ENCODE assay signal across 7 cellular contexts in the genomic region with DNA sequence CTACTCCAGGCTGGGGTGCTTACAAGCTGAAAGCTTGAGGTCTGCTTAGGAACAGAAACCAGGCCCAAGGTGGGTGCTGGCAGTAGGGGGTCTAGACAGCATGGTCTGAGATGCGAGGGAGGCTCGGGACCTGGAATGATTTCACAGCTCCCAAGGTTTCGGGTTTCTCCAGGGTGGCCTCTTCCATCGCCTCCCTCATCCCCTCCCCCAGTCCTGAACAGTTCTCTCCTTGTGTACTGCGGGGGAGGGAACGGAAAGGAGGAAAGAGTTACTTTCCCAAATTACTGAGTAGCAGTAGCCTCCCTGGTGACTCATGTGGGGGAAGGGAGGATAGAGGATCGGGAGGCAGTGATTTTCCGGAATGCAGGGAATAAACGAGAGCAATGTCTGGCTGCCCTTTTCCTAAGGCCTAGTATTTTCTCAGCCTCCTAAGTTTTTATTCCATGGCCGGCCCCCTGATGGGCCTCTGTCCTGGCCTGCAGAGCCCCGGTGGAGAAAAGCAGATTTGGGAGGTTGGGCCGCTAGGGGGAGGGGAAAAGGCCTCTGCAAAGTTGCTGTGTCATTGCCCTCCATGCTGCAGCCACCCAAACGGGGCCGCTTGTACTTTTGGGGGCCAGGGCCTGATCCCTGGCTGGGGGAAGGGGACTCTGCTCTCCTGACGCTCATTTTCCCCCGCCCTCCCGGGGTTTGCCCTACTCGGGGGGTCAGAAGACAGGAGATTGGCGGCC.
DNase-seq lines count a peak whose midpoint lies in the region; ATAC-seq and TF ChIP-seq lines count a peak whose summit lies in the region.

No MANE protein-coding gene starts in this region.

- ATAC-seq in HG02763 (IDR thresholded peaks at IDR 0.05; ENCODE audit: unreplicated experiment) = no peak

- H3K27me3 ChIP-seq in WERI-Rb-1 (ENCODE audit: insufficient read depth, low read depth, severe bottlenecking) = no peaks in the 10 kb centered on the region

- TF ChIP-seq CTCF in GM12875 (IDR thresholded peaks at IDR 0.05; ENCODE audit: borderline replicate concordance, insufficient read depth, low read depth, low read length) (peak; percentile 12; the same call in 1 of the 2 replicates), WERI-Rb-1 (IDR thresholded peaks at IDR 0.05; ENCODE audit: low read depth, low read length) (peak; percentile 27; the same call in 1 of the 2 replicates)

- peaks cover 51% of the 10 kb centered on the region for H3K36me3 ChIP-seq in WERI-Rb-1

- H3K27ac ChIP-seq in WERI-Rb-1 (peak overlapping the region; percentile 99), caudate nucleus (ENCODE audit: low read depth, low read length) (peak overlapping the region; percentile 100)

- peak overlapping the region; percentile 70 for H3K4me3 ChIP-seq in GM12875 (ENCODE audit: low read depth, low read length)
- peak overlapping the region; percentile 87 for H3K4me3 ChIP-seq in WERI-Rb-1 (ENCODE audit: low read depth, low read length)

- DNase-seq in NCI-H2171 (lab: John Stamatoyannopoulos, UW) (peak; percentile 82), WERI-Rb-1 (peak; percentile 83), caudate nucleus (lab: John Stamatoyannopoulos, UW) (peak in 51 of 61 donors; percentile 30 to 85 (median 66)), kidney tubule cell (ENCODE audit: low spot score) (peak; percentile 96)
- peak; percentile 72 to 77 for DNase-seq in stimulated activated CD4-positive, alpha-beta T cell treated with anti-CD3 and anti-CD28 coated beads, Interleukin-15, amount 100 ng/mL, for 48 hours (ENCODE audit: low read depth in 2 of 2)

- no peaks in the 10 kb centered on the region for H3K9me3 ChIP-seq in WERI-Rb-1 (ENCODE audit: severe bottlenecking)
